Comparison of ENCODE assay signal across 1 cellular context in the genomic region with DNA sequence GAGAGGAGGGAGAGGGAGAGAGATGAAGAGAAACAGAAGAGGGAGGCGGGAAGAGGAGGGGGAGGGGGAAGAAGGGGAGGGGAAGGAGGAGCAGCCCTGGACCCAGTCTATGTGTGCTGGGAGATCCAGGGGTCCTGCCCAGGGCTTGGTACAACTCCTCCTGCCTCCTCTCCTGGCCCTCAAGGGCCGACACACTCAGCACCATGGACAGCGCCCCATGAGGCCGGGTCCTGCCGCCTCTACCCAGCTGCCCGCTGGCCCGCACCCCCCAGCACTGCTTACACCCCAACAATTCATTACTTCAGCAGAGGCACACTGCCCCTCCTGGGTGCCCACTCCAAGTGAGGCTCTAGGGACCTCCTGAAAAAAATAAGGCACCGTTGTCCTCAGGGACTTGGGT.
TF ChIP-seq lines count a peak whose summit lies in the region.

No MANE protein-coding gene starts in this region.

TF ChIP-seq in GM12878, 131 proteins besides CTCF, POLR2A, EP300 and RAD21:
- TF ChIP-seq, protein P1, sequence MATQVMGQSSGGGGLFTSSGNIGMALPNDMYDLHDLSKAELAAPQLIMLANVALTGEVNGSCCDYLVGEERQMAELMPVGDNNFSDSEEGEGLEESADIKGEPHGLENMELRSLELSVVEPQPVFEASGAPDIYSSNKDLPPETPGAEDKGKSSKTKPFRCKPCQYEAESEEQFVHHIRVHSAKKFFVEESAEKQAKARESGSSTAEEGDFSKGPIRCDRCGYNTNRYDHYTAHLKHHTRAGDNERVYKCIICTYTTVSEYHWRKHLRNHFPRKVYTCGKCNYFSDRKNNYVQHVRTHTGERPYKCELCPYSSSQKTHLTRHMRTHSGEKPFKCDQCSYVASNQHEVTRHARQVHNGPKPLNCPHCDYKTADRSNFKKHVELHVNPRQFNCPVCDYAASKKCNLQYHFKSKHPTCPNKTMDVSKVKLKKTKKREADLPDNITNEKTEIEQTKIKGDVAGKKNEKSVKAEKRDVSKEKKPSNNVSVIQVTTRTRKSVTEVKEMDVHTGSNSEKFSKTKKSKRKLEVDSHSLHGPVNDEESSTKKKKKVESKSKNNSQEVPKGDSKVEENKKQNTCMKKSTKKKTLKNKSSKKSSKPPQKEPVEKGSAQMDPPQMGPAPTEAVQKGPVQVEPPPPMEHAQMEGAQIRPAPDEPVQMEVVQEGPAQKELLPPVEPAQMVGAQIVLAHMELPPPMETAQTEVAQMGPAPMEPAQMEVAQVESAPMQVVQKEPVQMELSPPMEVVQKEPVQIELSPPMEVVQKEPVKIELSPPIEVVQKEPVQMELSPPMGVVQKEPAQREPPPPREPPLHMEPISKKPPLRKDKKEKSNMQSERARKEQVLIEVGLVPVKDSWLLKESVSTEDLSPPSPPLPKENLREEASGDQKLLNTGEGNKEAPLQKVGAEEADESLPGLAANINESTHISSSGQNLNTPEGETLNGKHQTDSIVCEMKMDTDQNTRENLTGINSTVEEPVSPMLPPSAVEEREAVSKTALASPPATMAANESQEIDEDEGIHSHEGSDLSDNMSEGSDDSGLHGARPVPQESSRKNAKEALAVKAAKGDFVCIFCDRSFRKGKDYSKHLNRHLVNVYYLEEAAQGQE (IDR thresholded peaks at IDR 0.05; ENCODE audit: low read depth, low read length), result peak; percentile 68
